Comparison of ENCODE assay signal across 8 cellular contexts in the genomic region with DNA sequence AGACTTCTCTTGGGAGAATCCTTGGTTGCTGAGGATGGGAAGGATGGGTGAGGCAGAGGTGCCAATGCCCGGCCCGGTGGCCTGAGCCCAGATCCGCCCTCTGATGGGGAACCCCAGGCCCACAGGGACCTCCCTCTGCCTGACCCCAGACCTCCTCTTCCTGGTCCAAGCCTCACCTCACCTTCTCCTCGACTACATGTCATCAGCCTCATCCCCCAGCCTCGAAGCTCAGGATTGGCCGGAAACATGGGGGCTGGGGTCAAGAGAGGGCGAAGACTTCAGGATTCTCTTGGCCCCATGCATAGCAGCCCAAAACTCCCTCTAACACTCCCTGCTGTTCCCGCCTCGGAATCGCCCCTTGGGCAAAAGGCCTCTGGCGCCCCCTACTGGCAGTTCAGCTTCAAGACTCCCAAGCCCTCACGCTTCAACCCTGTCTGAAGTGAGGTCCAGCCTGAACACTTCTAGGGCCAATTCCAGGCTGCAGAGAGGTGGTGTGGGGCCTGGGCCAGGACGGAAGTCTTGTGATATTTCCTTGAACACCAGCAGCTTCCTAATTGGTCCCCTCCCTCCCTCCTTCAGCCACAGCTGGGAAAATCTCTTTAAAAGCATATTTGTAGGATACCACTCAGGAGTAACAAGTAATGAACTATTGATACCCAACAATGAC. TPM values are rescaled to one million over a fixed set of nuclear protein-coding genes. Genes with fewer than 3 reads are reported as not detected.
DNase-seq lines count a peak whose midpoint lies in the region; TF ChIP-seq lines count a peak whose summit lies in the region.

No MANE protein-coding gene starts in this region.

- no peaks in the 10 kb centered on the region for H3K9me2 ChIP-seq in neural cell (ENCODE audit: insufficient read depth, low read length)

- H3K9me3 Mint-ChIP-seq in stimulated activated naive CD8-positive, alpha-beta T cell treated with anti-CD3 and anti-CD28 coated beads, Interleukin-15, Interleukin-2, amounts not matched to agents 100 ng/mL and 50 ng/mL, for 24 hours, result no peaks in the 10 kb centered on the region

- no peak overlapping the region for H2AFZ ChIP-seq in neural cell (ENCODE audit: low read depth, low read length)

- no peaks in the 10 kb centered on the region for H3K79me2 ChIP-seq in neural cell (replicated peaks; ENCODE audit: insufficient read depth, low read length)

- H4K20me1 ChIP-seq in neural cell (ENCODE audit: insufficient read depth), result no peaks in the 10 kb centered on the region

- H3K27me3 ChIP-seq in GM06990 (replicated peaks; ENCODE audit: control insufficient read depth, insufficient read depth, low read length), result no peaks in the 10 kb centered on the region
- H3K27me3 ChIP-seq in neural cell (ENCODE audit: insufficient read depth, low read depth, low read length), result no peaks in the 10 kb centered on the region

- no peak overlapping the region for H3K4me2 ChIP-seq in neural cell (ENCODE audit: low read length)

- H3K4me3 Mint-ChIP-seq in stimulated activated naive CD8-positive, alpha-beta T cell treated with anti-CD3 and anti-CD28 coated beads, Interleukin-15, Interleukin-2, amounts not matched to agents 100 ng/mL and 50 ng/mL, for 24 hours, result no peak overlapping the region

- no peak overlapping the region for H3K27ac ChIP-seq in neural cell (ENCODE audit: low read length)

- H3K4me1 Mint-ChIP-seq in stimulated activated naive CD8-positive, alpha-beta T cell treated with anti-CD3 and anti-CD28 coated beads, Interleukin-15, Interleukin-2, amounts not matched to agents 100 ng/mL and 50 ng/mL, for 24 hours (ENCODE audit: low read depth), result peaks cover 24% of the 10 kb centered on the region

- peak; percentile 79 for DNase-seq in GM06990 (ENCODE audit: extremely low read depth, insufficient read length)
- peak; percentile 79 for DNase-seq in LNCaP clone FGC (ENCODE audit: low read depth)
- peak; percentile 73 for DNase-seq in RPMI7951 (ENCODE audit: low read depth)
- peak; percentile 80 for DNase-seq in activated T-helper 1 cell treated with Interleukin-2 at 50 U/mL for 16 hours (ENCODE audit: low read depth)
- DNase-seq in fibroblast of gingiva (ENCODE audit: low read depth), result peak; percentile 64
- no peak for DNase-seq in cortex of kidney (lab: John Stamatoyannopoulos, UW)

- H3K4me3 ChIP-seq in GM06990 (replicated peaks; ENCODE audit: low read depth, low read length) (no peak overlapping the region), LNCaP clone FGC (ENCODE audit: low read depth, low read length) (no peak overlapping the region), neural cell (ENCODE audit: low read length) (no peak overlapping the region)

- no peak for TF ChIP-seq EP300 in neural cell (conservative IDR thresholded peaks at IDR 0.05; ENCODE audit: poor library complexity, severe bottlenecking)

- peak; percentile 91 for TF ChIP-seq RAD21 in neural cell (conservative IDR thresholded peaks at IDR 0.05)

- H3K36me3 Mint-ChIP-seq in stimulated activated naive CD8-positive, alpha-beta T cell treated with anti-CD3 and anti-CD28 coated beads, Interleukin-15, Interleukin-2, amounts not matched to agents 100 ng/mL and 50 ng/mL, for 24 hours (ENCODE audit: low read depth), result no peaks in the 10 kb centered on the region

- H3K36me3 ChIP-seq in GM06990 (ENCODE audit: control insufficient read depth, insufficient read depth, low read length), result no peaks in the 10 kb centered on the region
- H3K36me3 ChIP-seq in neural cell (ENCODE audit: insufficient read depth, low read length), result no peaks in the 10 kb centered on the region

- H3K9me3 ChIP-seq in neural cell (ENCODE audit: low read length), result no peaks in the 10 kb centered on the region

- H3K27me3 Mint-ChIP-seq in stimulated activated naive CD8-positive, alpha-beta T cell treated with anti-CD3 and anti-CD28 coated beads, Interleukin-15, Interleukin-2, amounts not matched to agents 100 ng/mL and 50 ng/mL, for 24 hours, result peaks cover 4% of the 10 kb centered on the region

- no peaks in the 10 kb centered on the region for H3F3A ChIP-seq in neural cell (ENCODE audit: insufficient read depth, low read length, poor library complexity, severe bottlenecking)

- TF ChIP-seq CTCF in GM06990 (IDR thresholded peaks at IDR 0.05; ENCODE audit: insufficient read depth, low read length, poor library complexity, severe bottlenecking), result peak; percentile 93
- peak; percentile 93 for TF ChIP-seq CTCF in LNCaP clone FGC (IDR thresholded peaks at IDR 0.05; ENCODE audit: control insufficient read depth, extremely low read depth, insufficient read depth)
- peak; percentile 88 for TF ChIP-seq CTCF in neural cell (IDR thresholded peaks at IDR 0.05; ENCODE audit: poor library complexity, severe bottlenecking)

- no peak overlapping the region for H3K9ac ChIP-seq in neural cell (ENCODE audit: low read length)

- H3K27ac Mint-ChIP-seq in stimulated activated naive CD8-positive, alpha-beta T cell treated with anti-CD3 and anti-CD28 coated beads, Interleukin-15, Interleukin-2, amounts not matched to agents 100 ng/mL and 50 ng/mL, for 24 hours, result peak overlapping the region; percentile 61

TF ChIP-seq in neural cell, 6 proteins besides CTCF, POLR2A, EP300 and RAD21:
- TF ChIP-seq SMC3 (conservative IDR thresholded peaks at IDR 0.05; ENCODE audit: poor library complexity) (peak; percentile 90), TAF1 (IDR thresholded peaks at IDR 0.05; ENCODE audit: low read depth) (no peak)
- TF ChIP-seq, protein P1, sequence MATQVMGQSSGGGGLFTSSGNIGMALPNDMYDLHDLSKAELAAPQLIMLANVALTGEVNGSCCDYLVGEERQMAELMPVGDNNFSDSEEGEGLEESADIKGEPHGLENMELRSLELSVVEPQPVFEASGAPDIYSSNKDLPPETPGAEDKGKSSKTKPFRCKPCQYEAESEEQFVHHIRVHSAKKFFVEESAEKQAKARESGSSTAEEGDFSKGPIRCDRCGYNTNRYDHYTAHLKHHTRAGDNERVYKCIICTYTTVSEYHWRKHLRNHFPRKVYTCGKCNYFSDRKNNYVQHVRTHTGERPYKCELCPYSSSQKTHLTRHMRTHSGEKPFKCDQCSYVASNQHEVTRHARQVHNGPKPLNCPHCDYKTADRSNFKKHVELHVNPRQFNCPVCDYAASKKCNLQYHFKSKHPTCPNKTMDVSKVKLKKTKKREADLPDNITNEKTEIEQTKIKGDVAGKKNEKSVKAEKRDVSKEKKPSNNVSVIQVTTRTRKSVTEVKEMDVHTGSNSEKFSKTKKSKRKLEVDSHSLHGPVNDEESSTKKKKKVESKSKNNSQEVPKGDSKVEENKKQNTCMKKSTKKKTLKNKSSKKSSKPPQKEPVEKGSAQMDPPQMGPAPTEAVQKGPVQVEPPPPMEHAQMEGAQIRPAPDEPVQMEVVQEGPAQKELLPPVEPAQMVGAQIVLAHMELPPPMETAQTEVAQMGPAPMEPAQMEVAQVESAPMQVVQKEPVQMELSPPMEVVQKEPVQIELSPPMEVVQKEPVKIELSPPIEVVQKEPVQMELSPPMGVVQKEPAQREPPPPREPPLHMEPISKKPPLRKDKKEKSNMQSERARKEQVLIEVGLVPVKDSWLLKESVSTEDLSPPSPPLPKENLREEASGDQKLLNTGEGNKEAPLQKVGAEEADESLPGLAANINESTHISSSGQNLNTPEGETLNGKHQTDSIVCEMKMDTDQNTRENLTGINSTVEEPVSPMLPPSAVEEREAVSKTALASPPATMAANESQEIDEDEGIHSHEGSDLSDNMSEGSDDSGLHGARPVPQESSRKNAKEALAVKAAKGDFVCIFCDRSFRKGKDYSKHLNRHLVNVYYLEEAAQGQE (IDR thresholded peaks at IDR 0.05; ENCODE audit: borderline replicate concordance), result no peak
TF ChIP-seq in neural cell: peak in this region for 1.

RNA-seq across cellular contexts. Expression of a gene that starts 47.2 kb away (rescaled TPM):
- total RNA-seq in RPMI7951 (2014; rRNA removed; shearing (Covaris generic)), result 0.29 and 0.72 TPM in 2 replicates
- 7.4 and 12.7 TPM in 2 replicates for polyA plus RNA-seq in neural cell
- polyA minus RNA-seq in neural cell, result 4.4 and 5.6 TPM in 2 replicates
